2 cellular contexts compared by ENCODE assay signal in genomic region chr12:119235352-119235751, GRCh38.
TF ChIP-seq lines count a peak whose summit lies in the region.

No MANE protein-coding gene starts in this region.

TF ChIP-seq in IMR-90, 13 proteins besides CTCF, POLR2A, EP300 and RAD21:
- TF ChIP-seq BHLHE40 (IDR thresholded peaks at IDR 0.05; ENCODE audit: low read depth, low read length) (no peak), FOS (IDR thresholded peaks at IDR 0.05; ENCODE audit: low read depth, low read length) (no peak), RCOR1 (IDR thresholded peaks at IDR 0.05; ENCODE audit: insufficient replicate concordance, low read length) (no peak), USF2 (IDR thresholded peaks at IDR 0.05; ENCODE audit: low read depth, low read length) (no peak), NFE2L2 (IDR thresholded peaks at IDR 0.05; ENCODE audit: low read depth, low read length) (no peak), MAZ (IDR thresholded peaks at IDR 0.05; ENCODE audit: borderline replicate concordance, low read depth, low read length) (no peak), RFX5 (IDR thresholded peaks at IDR 0.05; ENCODE audit: low read depth, low read length) (no peak)

TF ChIP-seq in H1, 55 proteins besides CTCF, POLR2A, EP300 and RAD21:
- TF ChIP-seq CHD1 (IDR thresholded peaks at IDR 0.05; ENCODE audit: low read depth, low read length) (no peak), TEAD4 (IDR thresholded peaks at IDR 0.05; ENCODE audit: low read depth, low read length) (peak; percentile 96)
